In the genomic region with DNA sequence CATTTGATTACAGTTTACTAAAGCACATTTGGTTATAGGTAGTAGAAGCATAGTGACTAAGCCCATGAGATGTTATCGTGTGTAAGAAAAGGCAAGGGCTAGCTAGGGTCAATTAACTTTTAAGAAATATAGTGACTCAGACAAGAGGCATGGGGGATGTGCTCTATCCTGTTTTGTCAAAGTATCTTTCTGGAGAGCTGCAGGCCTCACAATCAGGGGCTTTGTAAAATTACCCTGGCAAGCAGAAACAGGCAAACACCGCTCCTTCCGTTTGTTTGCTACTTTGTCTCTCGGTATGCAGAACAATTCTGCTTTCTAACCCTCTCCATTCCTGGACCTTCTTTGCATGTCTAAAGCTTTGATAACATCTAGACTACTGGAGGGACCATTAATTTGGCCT, we compare ENCODE assay signal across 1 cellular context.
TF ChIP-seq lines count a peak whose summit lies in the region.

No MANE protein-coding gene starts in this region.

TF ChIP-seq in HCT116, 20 proteins besides CTCF, POLR2A, EP300 and RAD21 (continued from another document):
- no peak for TF ChIP-seq REST (IDR thresholded peaks at IDR 0.05; ENCODE audit: low read depth)
- TF ChIP-seq ZFX (IDR thresholded peaks at IDR 0.05): no peak
